In genomic region chr2:36805635-36806224, GRCh38 we compare ENCODE assay signal across 16 cellular contexts.
"Had no signal": no experiment of that assay in that cellular context is flagged by ENCODE, and none has a peak within 500 bp of the region (broad histone marks: within the 10 kb centered on the region; RNA-seq: fewer than 3 reads in every experiment).

No MANE protein-coding gene starts in this region.

- DNase-seq: activated CD4-positive, alpha-beta T cell treated with anti-CD3 and anti-CD28 coated beads, Interleukin-2, amount 10 ng/mL, durations not matched to agents 7 days and 5 days; amniotic stem cell; body of pancreas; central memory CD4-positive, alpha-beta T cell; cortex of kidney; effector CD8-positive, alpha-beta T cell; hippocampal formation; kidney glomerular epithelial cell; mesendoderm; sigmoid colon; stimulated activated CD4-positive, alpha-beta T cell treated with anti-CD3 and anti-CD28 coated beads, Interleukin-2, amount 100 ng/mL, for 24 hours; stimulated activated naive CD4-positive, alpha-beta T cell treated with Interleukin-2 at 50 U/mL for 16 hours; trophoblast cell; WERI-Rb-1 had no signal

- H3K9me3 Mint-ChIP-seq: activated CD4-positive, alpha-beta T cell treated with anti-CD3 and anti-CD28 coated beads, Interleukin-2, amount 10 ng/mL, durations not matched to agents 7 days and 5 days; activated naive CD4-positive, alpha-beta T cell treated with anti-CD3 and anti-CD28 coated beads, Interleukin-2, amount 50 U/mL, for 72 hours had no signal

- H3K27ac Mint-ChIP-seq: activated CD4-positive, alpha-beta T cell treated with anti-CD3 and anti-CD28 coated beads, Interleukin-2, amount 10 ng/mL, durations not matched to agents 7 days and 5 days; activated naive CD4-positive, alpha-beta T cell treated with anti-CD3 and anti-CD28 coated beads, Interleukin-2, amount 50 U/mL, for 72 hours had no signal

- H3K36me3 Mint-ChIP-seq: activated naive CD4-positive, alpha-beta T cell treated with anti-CD3 and anti-CD28 coated beads, Interleukin-2, amount 50 U/mL, for 72 hours had no signal

- H3K4me1 Mint-ChIP-seq: neural crest cell had no signal

- ATAC-seq: activated naive CD4-positive, alpha-beta T cell treated with anti-CD3 and anti-CD28 coated beads, Interleukin-2, amount 50 U/mL, for 72 hours; body of pancreas had no signal

- H3K4me3 Mint-ChIP-seq: activated CD4-positive, alpha-beta T cell treated with anti-CD3 and anti-CD28 coated beads, Interleukin-2, amount 10 ng/mL, durations not matched to agents 7 days and 5 days; neural crest cell had no signal
